ENCODE assay signal across 9 cellular contexts in genomic region chr7:100469227-100470044, GRCh38. TPM values are rescaled to one million over a fixed set of nuclear protein-coding genes. Genes with fewer than 3 reads are reported as not detected.
A peak's percentile ranks its signal among the peaks of the same experiment; 100 is the strongest.
DNase-seq lines count a peak whose midpoint lies in the region; ATAC-seq and TF ChIP-seq lines count a peak whose summit lies in the region.
"Had no signal": no experiment of that assay in that cellular context is flagged by ENCODE, and none has a peak within 500 bp of the region (broad histone marks: within the 10 kb centered on the region; RNA-seq: fewer than 3 reads in every experiment).

No MANE protein-coding gene starts in this region.

- intact Hi-C loops in activated CD4-positive, alpha-beta T cell treated with anti-CD3 and anti-CD28 coated beads, Interleukin-2, amount 10 ng/mL, durations not matched to agents 24 days and 14 days (cut with micrococcal nuclease): loop anchor here (1.0 kb wide), 2 partner anchors 14 to 90 kb away; partner anchors contain the start of gene NYAP1

- DNase-seq in D341Med (ENCODE audit: low spot score) (peak; percentile 94), NCI-H345 treated with DMSO at 0.1 percent for 48 hours (lab: John Stamatoyannopoulos, UW; ENCODE audit: unreplicated experiment) (peak; percentile 40), chondrocyte (ENCODE audit: low spot score) (no peak), left lobe of liver (ENCODE audit: low spot score) (peak; percentile 88)
- DNase-seq in activated CD4-positive, alpha-beta T cell treated with anti-CD3 and anti-CD28 coated beads, Interleukin-2, amount 10 ng/mL, durations not matched to agents 24 days and 14 days: peak; percentile 94
- DNase-seq in stimulated activated CD4-positive, alpha-beta T cell treated with anti-CD3 and anti-CD28 coated beads, Interleukin-4, amount 100 ng/mL, for 24 hours: peak; percentile 88

- no peak overlapping the region for H3K27ac Mint-ChIP-seq in activated CD4-positive, alpha-beta T cell treated with anti-CD3 and anti-CD28 coated beads, Interleukin-2, amount 10 ng/mL, durations not matched to agents 24 days and 14 days
- peak overlapping the region; percentile 54 for H3K27ac Mint-ChIP-seq in chondrocyte (ENCODE audit: unreplicated experiment)

- no peaks in the 10 kb centered on the region for H3K9me3 Mint-ChIP-seq in activated CD4-positive, alpha-beta T cell treated with anti-CD3 and anti-CD28 coated beads, Interleukin-2, amount 10 ng/mL, durations not matched to agents 24 days and 14 days
- H3K9me3 Mint-ChIP-seq in chondrocyte (ENCODE audit: low read depth): no peaks in the 10 kb centered on the region

- no peak overlapping the region for H3K4me3 Mint-ChIP-seq in activated CD4-positive, alpha-beta T cell treated with anti-CD3 and anti-CD28 coated beads, Interleukin-2, amount 10 ng/mL, durations not matched to agents 24 days and 14 days
- H3K4me3 Mint-ChIP-seq in chondrocyte (ENCODE audit: unreplicated experiment): no peak overlapping the region

- ATAC-seq in HG02642 (IDR thresholded peaks at IDR 0.05; ENCODE audit: poor library complexity, unreplicated experiment) (peak; percentile 52), left lobe of liver (peak; percentile 89), GM18868 (IDR thresholded peaks at IDR 0.05; ENCODE audit: unreplicated experiment) (no peak)

- H3K27me3 Mint-ChIP-seq in activated CD4-positive, alpha-beta T cell treated with anti-CD3 and anti-CD28 coated beads, Interleukin-2, amount 10 ng/mL, durations not matched to agents 24 days and 14 days: no peaks in the 10 kb centered on the region
- H3K27me3 Mint-ChIP-seq in chondrocyte (ENCODE audit: low read depth): no peaks in the 10 kb centered on the region

- H3K4me1 Mint-ChIP-seq in activated CD4-positive, alpha-beta T cell treated with anti-CD3 and anti-CD28 coated beads, Interleukin-2, amount 10 ng/mL, durations not matched to agents 24 days and 14 days: peaks cover 25% of the 10 kb centered on the region
- H3K4me1 Mint-ChIP-seq in chondrocyte (ENCODE audit: low read depth): peaks cover 18% of the 10 kb centered on the region

- peak; percentile 89 for TF ChIP-seq CTCF in chondrocyte (IDR thresholded peaks at IDR 0.05)

- peaks cover 47% of the 10 kb centered on the region for H3K36me3 Mint-ChIP-seq in activated CD4-positive, alpha-beta T cell treated with anti-CD3 and anti-CD28 coated beads, Interleukin-2, amount 10 ng/mL, durations not matched to agents 24 days and 14 days (ENCODE audit: low read depth)
- peaks cover 2% of the 10 kb centered on the region for H3K36me3 Mint-ChIP-seq in chondrocyte (ENCODE audit: low read depth)

RNA-seq across cellular contexts. Expression of gene SPACDR, which starts 5.4 kb away (rescaled TPM):
- total RNA-seq in activated CD4-positive, alpha-beta T cell treated with anti-CD3 and anti-CD28 coated beads, Interleukin-2, amount 10 ng/mL, durations not matched to agents 24 days and 14 days: 2.7 and 2.9 TPM in 2 replicates
- 0.42 to 0.87 TPM in 2 of 3 replicates, not detected in the other for total RNA-seq in chondrocyte
- total RNA-seq in left lobe of liver: not detected

RNA-seq across cellular contexts. Expression of gene TSC22D4, which starts 9.6 kb away (rescaled TPM):
- 113 and 121 TPM in 2 replicates for total RNA-seq in activated CD4-positive, alpha-beta T cell treated with anti-CD3 and anti-CD28 coated beads, Interleukin-2, amount 10 ng/mL, durations not matched to agents 24 days and 14 days
- total RNA-seq in chondrocyte (24.0 to 34.1 TPM (median 33.0 TPM) in 3 replicates), left lobe of liver (16.9 TPM)

RNA-seq across cellular contexts. Expression of gene NYAP1, which starts 14.3 kb away (rescaled TPM):
- 0.17 and 0.49 TPM in 2 replicates for total RNA-seq in activated CD4-positive, alpha-beta T cell treated with anti-CD3 and anti-CD28 coated beads, Interleukin-2, amount 10 ng/mL, durations not matched to agents 24 days and 14 days
- total RNA-seq in chondrocyte (0.77 to 0.95 TPM (median 0.87 TPM) in 3 replicates), left lobe of liver (0.38 TPM)
- total RNA-seq: T-helper 1 cell treated with Interleukin-12 subunit alpha and Interleukin-12 subunit beta and Interleukin-4 antibody, amounts not matched to agents 30 ng/mL and 1 ng/mL, for 36 hours had no signal

RNA-seq across cellular contexts. Expression of gene PPP1R35, which starts 33.1 kb away (rescaled TPM):
- total RNA-seq in activated CD4-positive, alpha-beta T cell treated with anti-CD3 and anti-CD28 coated beads, Interleukin-2, amount 10 ng/mL, durations not matched to agents 24 days and 14 days: 52.8 and 59.9 TPM in 2 replicates
- total RNA-seq in chondrocyte (20.5 to 23.0 TPM (median 21.0 TPM) in 3 replicates), left lobe of liver (13.8 TPM)

RNA-seq across cellular contexts. Expression of gene MEPCE, which starts 39.8 kb away (rescaled TPM):
- total RNA-seq in activated CD4-positive, alpha-beta T cell treated with anti-CD3 and anti-CD28 coated beads, Interleukin-2, amount 10 ng/mL, durations not matched to agents 24 days and 14 days: 55.8 and 57.2 TPM in 2 replicates
- total RNA-seq in chondrocyte: 30.9 to 39.1 TPM (median 31.8 TPM) in 3 replicates
- total RNA-seq in left lobe of liver: 23.1 TPM
